ENCODE assay signal across 8 cellular contexts in genomic region chr5:150779397-150780179, GRCh38. TPM values are rescaled to one million over a fixed set of nuclear protein-coding genes. Genes with fewer than 3 reads are reported as not detected.
A peak's percentile ranks its signal among the peaks of the same experiment; 100 is the strongest.
DNase-seq lines count a peak whose midpoint lies in the region; ATAC-seq and TF ChIP-seq lines count a peak whose summit lies in the region.

No MANE protein-coding gene starts in this region.

- no peak for ATAC-seq in HG03469 (IDR thresholded peaks at IDR 0.05; ENCODE audit: unreplicated experiment)

- H3K27ac ChIP-seq in cingulate gyrus (ENCODE audit: low read depth, low read length), result peak overlapping the region; percentile 60

- in situ Hi-C loops in GM13977 (cut with MboI; ENCODE audit: low pct_unique_long_range_greater_than_20kb, low sequenced_read_pairs, unreplicated experiment), result no loop called here

- peak overlapping the region; percentile 95 to 99 (median 97) for H3K4me3 Mint-ChIP-seq in nephron

- TF ChIP-seq CTCF in GM13977 (IDR thresholded peaks at IDR 0.05; ENCODE audit: extremely low read depth, insufficient read depth, missing control alignments) (no peak), nephron (IDR thresholded peaks at IDR 0.05; ENCODE audit: unreplicated experiment in 3 of 3) (peak in 1 of 3 experiments; percentile 4)

- no peaks in the 10 kb centered on the region for H3K36me3 Mint-ChIP-seq in nephron (ENCODE audit: low read depth)

- peaks cover 3% of the 10 kb centered on the region for H3K27me3 Mint-ChIP-seq in nephron (ENCODE audit: low read depth)

- no peaks in the 10 kb centered on the region for H3K9me3 Mint-ChIP-seq in nephron

- peaks cover 63% of the 10 kb centered on the region for H3K4me1 Mint-ChIP-seq in nephron

- DNase-seq in GM13977 (ENCODE audit: low spot score), result peak; percentile 12
- DNase-seq in LHCN-M2 (ENCODE audit: low read depth), result peak; percentile 80
- DNase-seq in NCI-H446 (lab: John Stamatoyannopoulos, UW), result no peak
- DNase-seq in NCI-H2227 treated with DMSO at 0.1 percent for 48 hours (lab: John Stamatoyannopoulos, UW), result no peak
- DNase-seq in DMS53 treated with DMSO at 0.1 percent for 48 hours (lab: John Stamatoyannopoulos, UW; ENCODE audit: unreplicated experiment), result no peak

- peak overlapping the region; percentile 83 to 96 (median 91) for H3K27ac Mint-ChIP-seq in nephron

RNA-seq across cellular contexts. Expression of gene SMIM3, which starts 1.0 kb away (rescaled TPM):
- 234 and 236 TPM in 2 replicates for total RNA-seq in LHCN-M2 (2014; rRNA removed)
- polyA plus RNA-seq in LHCN-M2 (2012), result 78.6 TPM

RNA-seq across cellular contexts. Expression of gene DCTN4, which starts 20.8 kb away (rescaled TPM):
- total RNA-seq in LHCN-M2 (2014; rRNA removed), result 92.2 and 103 TPM in 2 replicates
- 27.9 TPM for polyA plus RNA-seq in LHCN-M2 (2012)

Comparison
In these comparisons a context has a peak if more than half of its experiments do, and no peak if none do; other contexts are left out.
1. DNase-seq: peak in GM13977 (single experiment) and LHCN-M2 (single experiment); none in NCI-H446 (0 of 2), NCI-H2227 treated with DMSO at 0.1 percent for 48 hours (single experiment) and DMS53 treated with DMSO at 0.1 percent for 48 hours (single experiment).